In the genomic region with DNA sequence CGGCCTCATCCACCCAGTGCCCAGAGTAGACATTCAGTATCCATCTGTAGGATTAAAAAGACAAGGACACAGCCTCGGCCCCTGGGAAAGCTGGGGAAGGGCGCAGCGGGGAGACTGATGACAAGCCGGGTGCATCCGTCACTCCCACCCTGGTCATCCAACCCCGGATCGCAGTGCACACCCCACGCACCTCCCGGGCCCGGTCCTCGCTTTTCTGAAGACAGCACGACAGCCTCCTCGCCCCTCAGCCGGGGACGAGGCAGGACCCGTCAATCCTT, we compare ENCODE assay signal across 8 cellular contexts. TPM values are rescaled to one million over a fixed set of nuclear protein-coding genes. Genes with fewer than 3 reads are reported as not detected.
DNase-seq lines count a peak whose midpoint lies in the region; ATAC-seq and TF ChIP-seq lines count a peak whose summit lies in the region.

No MANE protein-coding gene starts in this region.

- 0 out of 2 replicates have a peak, but pooled peaks cover 4% of the 10 kb centered on the region for H3K9me3 ChIP-seq in OCI-LY1 (ENCODE audit: low read length)
- H3K9me3 ChIP-seq in body of pancreas: no peaks in the 10 kb centered on the region
- H3K9me3 ChIP-seq in left lung: no peaks in the 10 kb centered on the region
- no peaks in the 10 kb centered on the region for H3K9me3 ChIP-seq in stomach smooth muscle (ENCODE audit: control insufficient read depth in 2 of 2, low read length in 2 of 2)

- intact Hi-C loops in body of pancreas (cut with DNase I): no loop called here
- intact Hi-C loops in left lung (cut with DNase I): no loop called here

- H3K36me3 ChIP-seq in OCI-LY1 (ENCODE audit: insufficient read depth, low read length): peaks cover 40% of the 10 kb centered on the region
- no peaks in the 10 kb centered on the region for H3K36me3 ChIP-seq in body of pancreas (replicated peaks in 1 of 2; ENCODE audit: insufficient read depth in 1 of 2, low read depth in 2 of 2)
- peaks cover 0 to 8% of the 10 kb centered on the region in 2 donors for H3K36me3 ChIP-seq in left lung
- H3K36me3 ChIP-seq in stomach smooth muscle (ENCODE audit: control insufficient read depth in 2 of 2, insufficient read depth in 2 of 2, low read length in 2 of 2): peaks cover 0 to 5% of the 10 kb centered on the region in 2 donors

- peak overlapping the region; percentile 96 for H3K4me2 ChIP-seq in OCI-LY1 (ENCODE audit: low read length)

- TF ChIP-seq CTCF in OCI-LY1 (IDR thresholded peaks at IDR 0.05; ENCODE audit: low read length) (no peak), body of pancreas (IDR thresholded peaks at IDR 0.05) (no peak), left lung (IDR thresholded peaks at IDR 0.05) (no peak)

- peak; percentile 50 for DNase-seq in EL
- peak in 2 of 4 donors; percentile 21 to 25 for DNase-seq in body of pancreas
- DNase-seq in left lung: peak; percentile 49 to 84
- no peak for DNase-seq in NCI-H1694 treated with DMSO at 0.1 percent for 48 hours (lab: John Stamatoyannopoulos, UW)

- H3K9ac ChIP-seq in OCI-LY1 (ENCODE audit: low read length) (peak overlapping the region; percentile 99), stomach smooth muscle (ENCODE audit: low read length in 2 of 2) (peak overlapping the region; percentile 71 to 81)

- H3K4me3 ChIP-seq in OCI-LY1 (ENCODE audit: low read depth, low read length, poor library complexity, severe bottlenecking) (peak overlapping the region; percentile 96), body of pancreas (peak overlapping the region in 1 of 2 donors; percentile 86), left lung (peak overlapping the region; percentile 92 to 96), stomach smooth muscle (ENCODE audit: low read length in 2 of 2) (peak overlapping the region; percentile 86 to 88)

- no peaks in the 10 kb centered on the region for H4K20me1 ChIP-seq in OCI-LY1 (ENCODE audit: insufficient read depth, low read length)

- peaks cover 57% of the 10 kb centered on the region for H3K4me1 ChIP-seq in OCI-LY1 (ENCODE audit: insufficient read depth, low read length, severe bottlenecking)
- peaks cover 41% of the 10 kb centered on the region for H3K4me1 ChIP-seq in body of pancreas
- peaks cover 25 to 55% of the 10 kb centered on the region in 2 donors for H3K4me1 ChIP-seq in left lung
- peaks cover 36% of the 10 kb centered on the region for H3K4me1 ChIP-seq in stomach smooth muscle (ENCODE audit: control insufficient read depth, insufficient read depth, low read length)

- TF ChIP-seq POLR2A in body of pancreas (IDR thresholded peaks at IDR 0.05): no peak

- no peaks in the 10 kb centered on the region for H3K27me3 ChIP-seq in OCI-LY1 (ENCODE audit: insufficient read depth, low read length)
- no peaks in the 10 kb centered on the region for H3K27me3 ChIP-seq in body of pancreas
- no peaks in the 10 kb centered on the region for H3K27me3 ChIP-seq in left lung
- H3K27me3 ChIP-seq in stomach smooth muscle (ENCODE audit: control insufficient read depth in 1 of 2, insufficient read depth in 2 of 2, low read length in 2 of 2): no peaks in the 10 kb centered on the region

- H3F3A ChIP-seq in OCI-LY1 (ENCODE audit: insufficient read depth, low read length): no peaks in the 10 kb centered on the region

- H3K79me2 ChIP-seq in OCI-LY1 (ENCODE audit: insufficient read depth, low read length): peaks cover 54% of the 10 kb centered on the region

- WGBS in body of pancreas, 2 donors: 0 to 2% methylated on average over 8 to 17 of the region's 17 CpGs

- no peak overlapping the region for H2AFZ ChIP-seq in OCI-LY1 (ENCODE audit: low read length)

- no peak for ATAC-seq in body of pancreas
- peak; percentile 3 for ATAC-seq in left lung
- no peak for ATAC-seq in HG02798 (IDR thresholded peaks at IDR 0.05; ENCODE audit: poor library complexity, unreplicated experiment)
- no peak for ATAC-seq in HG03520 (IDR thresholded peaks at IDR 0.05; ENCODE audit: unreplicated experiment)

- peak overlapping the region; percentile 100 for H3K27ac ChIP-seq in OCI-LY1 (ENCODE audit: low read depth, low read length, poor library complexity, severe bottlenecking)
- H3K27ac ChIP-seq in body of pancreas: peak overlapping the region in 3 of 4 donors; percentile 95 to 97 (median 95)
- H3K27ac ChIP-seq in left lung: peak overlapping the region; percentile 98 to 99
- peak overlapping the region; percentile 91 for H3K27ac ChIP-seq in stomach smooth muscle (ENCODE audit: low read length)

- no peaks in the 10 kb centered on the region for H3K9me2 ChIP-seq in OCI-LY1 (ENCODE audit: low read depth, low read length)

RNA-seq across cellular contexts. Expression of gene FCHSD2, which starts 1.1 kb away (rescaled TPM):
- total RNA-seq in body of pancreas (1 to 10 TPM; 7.3 to 8.0 TPM), left lung (10 to 100 TPM; 48.7 to 58.2 TPM)

Comparison
In these comparisons a context has a peak if more than half of its experiments do, and no peak if none do; other contexts are left out.
1. RNA of gene FCHSD2, which starts 1.1 kb away (total RNA-seq): 48.7 to 58.2 TPM in left lung; 7.3 to 8.0 TPM in body of pancreas; every median in the first group is over 4 times any median in the second.
2. Peak in every context shown above with its lines, with median percentiles within 50 percentile points of each other: H3K27ac ChIP-seq.